ENCODE assay signal across 24 cellular contexts in the genomic region with DNA sequence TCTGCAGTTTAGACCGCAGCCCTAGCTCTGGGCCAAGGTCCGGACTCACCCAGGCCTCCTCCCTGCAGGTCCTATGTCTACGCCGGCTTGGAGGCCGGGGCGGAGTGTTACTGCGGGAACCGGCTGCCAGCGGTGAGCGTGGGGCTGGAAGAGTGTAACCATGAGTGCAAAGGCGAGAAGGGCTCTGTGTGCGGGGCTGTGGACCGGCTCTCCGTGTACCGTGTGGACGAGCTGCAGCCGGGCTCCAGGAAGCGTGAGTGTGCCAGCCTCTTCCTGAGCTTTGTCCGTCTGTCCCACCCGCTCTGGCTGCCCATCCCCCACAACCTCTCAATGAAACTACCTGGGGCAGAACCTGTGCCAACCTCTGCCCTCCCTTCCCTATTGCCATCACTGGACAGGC. TPM values are rescaled to one million over a fixed set of nuclear protein-coding genes. Genes with fewer than 3 reads are reported as not detected.
"Had no signal": no experiment of that assay in that cellular context is flagged by ENCODE, and none has a peak within 500 bp of the region (broad histone marks: within the 10 kb centered on the region; RNA-seq: fewer than 3 reads in every experiment).

No MANE protein-coding gene starts in this region.

- H3K4me3 Mint-ChIP-seq: activated T-cell treated with anti-CD3 and anti-CD28 coated beads, Interleukin-2, amount 50 U/mL, for 24 hours; activated T-helper 17 cell treated with anti-CD3 and anti-CD28 coated beads, Interleukin-2, amount 50 U/mL, for 72 hours; naive thymus-derived CD4-positive, alpha-beta T cell; neural crest cell; stimulated activated effector memory CD8-positive, alpha-beta T cell treated with anti-CD3 and anti-CD28 coated beads, Interleukin-12 subunit alpha, Interleukin-12 subunit beta, amount 100 ng/mL, for 72 hours; stimulated activated naive CD8-positive, alpha-beta T cell treated with anti-CD3 and anti-CD28 coated beads, Interleukin-15, amount 100 ng/mL, for 72 hours had no signal

- H3K27ac Mint-ChIP-seq: activated naive CD4-positive, alpha-beta T cell treated with anti-CD3 and anti-CD28 coated beads, Interleukin-2, amount 50 U/mL, for 72 hours; activated T-cell treated with anti-CD3 and anti-CD28 coated beads, Interleukin-2, amount 50 U/mL, for 24 hours; activated T-helper 17 cell treated with anti-CD3 and anti-CD28 coated beads, Interleukin-2, amount 50 U/mL, for 72 hours; naive thymus-derived CD4-positive, alpha-beta T cell; stimulated activated effector memory CD8-positive, alpha-beta T cell treated with anti-CD3 and anti-CD28 coated beads, Interleukin-12 subunit alpha, Interleukin-12 subunit beta, amount 100 ng/mL, for 72 hours; stimulated activated naive CD8-positive, alpha-beta T cell treated with anti-CD3 and anti-CD28 coated beads, Interleukin-15, amount 100 ng/mL, for 72 hours had no signal

- H3K27me3 ChIP-seq: ascending aorta, brain microvascular endothelial cell, dorsolateral prefrontal cortex, heart right ventricle, tibial artery, uterus had no signal

- ATAC-seq: activated naive CD4-positive, alpha-beta T cell treated with anti-CD3 and anti-CD28 coated beads, Interleukin-2, amount 50 U/mL, for 72 hours; activated T-helper 17 cell treated with anti-CD3 and anti-CD28 coated beads, Interleukin-2, amount 50 U/mL, for 72 hours; heart right ventricle; lower lobe of right lung; naive thymus-derived CD4-positive, alpha-beta T cell; stimulated activated effector memory CD8-positive, alpha-beta T cell treated with anti-CD3 and anti-CD28 coated beads, Interleukin-12 subunit alpha, Interleukin-12 subunit beta, amount 100 ng/mL, for 72 hours; stimulated activated naive CD8-positive, alpha-beta T cell treated with anti-CD3 and anti-CD28 coated beads, Interleukin-15, amount 100 ng/mL, for 72 hours had no signal

- H3K27ac ChIP-seq: ascending aorta, brain microvascular endothelial cell, epithelial cell of prostate, heart right ventricle, lower lobe of right lung, prostate gland, tibial artery, uterus had no signal

- H3K36me3 ChIP-seq: ascending aorta, brain microvascular endothelial cell, heart right ventricle, lower lobe of right lung, prostate gland, uterus had no signal

- H3K4me3 ChIP-seq: ascending aorta, dorsolateral prefrontal cortex, heart right ventricle, lower lobe of right lung, prostate gland, tibial artery, uterus had no signal

- H3K36me3 Mint-ChIP-seq: activated naive CD4-positive, alpha-beta T cell treated with anti-CD3 and anti-CD28 coated beads, Interleukin-2, amount 50 U/mL, for 72 hours; naive thymus-derived CD4-positive, alpha-beta T cell; stimulated activated effector memory CD8-positive, alpha-beta T cell treated with anti-CD3 and anti-CD28 coated beads, Interleukin-12 subunit alpha, Interleukin-12 subunit beta, amount 100 ng/mL, for 72 hours had no signal

- H3K9me3 Mint-ChIP-seq: activated naive CD4-positive, alpha-beta T cell treated with anti-CD3 and anti-CD28 coated beads, Interleukin-2, amount 50 U/mL, for 72 hours; activated T-cell treated with anti-CD3 and anti-CD28 coated beads, Interleukin-2, amount 50 U/mL, for 24 hours; activated T-helper 17 cell treated with anti-CD3 and anti-CD28 coated beads, Interleukin-2, amount 50 U/mL, for 72 hours; naive thymus-derived CD4-positive, alpha-beta T cell; neural crest cell; stimulated activated effector memory CD8-positive, alpha-beta T cell treated with anti-CD3 and anti-CD28 coated beads, Interleukin-12 subunit alpha, Interleukin-12 subunit beta, amount 100 ng/mL, for 72 hours; stimulated activated naive CD8-positive, alpha-beta T cell treated with anti-CD3 and anti-CD28 coated beads, Interleukin-15, amount 100 ng/mL, for 72 hours had no signal

- H3K4me1 Mint-ChIP-seq: activated T-helper 17 cell treated with anti-CD3 and anti-CD28 coated beads, Interleukin-2, amount 50 U/mL, for 72 hours; naive thymus-derived CD4-positive, alpha-beta T cell; stimulated activated effector memory CD8-positive, alpha-beta T cell treated with anti-CD3 and anti-CD28 coated beads, Interleukin-12 subunit alpha, Interleukin-12 subunit beta, amount 100 ng/mL, for 72 hours; stimulated activated naive CD8-positive, alpha-beta T cell treated with anti-CD3 and anti-CD28 coated beads, Interleukin-15, amount 100 ng/mL, for 72 hours had no signal

- H3K4me1 ChIP-seq: ascending aorta, heart right ventricle, lower lobe of right lung, prostate gland, tibial artery, uterus had no signal

- H3K9me3 ChIP-seq: ascending aorta, heart right ventricle, lower lobe of right lung, prostate gland, tibial artery, uterus had no signal

- DNase-seq: activated CD8-positive, alpha-beta memory T cell treated with anti-CD3 and anti-CD28 coated beads for 24 hours; activated CD8-positive, alpha-beta memory T cell treated with anti-CD3 and anti-CD28 coated beads, Interleukin-2, amount 50 U/mL, for 4 hours; activated T-cell treated with anti-CD3 and anti-CD28 coated beads, Interleukin-2, amount 50 U/mL, for 24 hours; brain microvascular endothelial cell; caudate nucleus; heart right ventricle; islet precursor cell; mesendoderm; naive thymus-derived CD4-positive, alpha-beta T cell; stimulated activated CD4-positive, alpha-beta T cell treated with anti-CD3 and anti-CD28 coated beads, Interleukin-1b, Interleukin-23, amount 100 ng/mL, for 48 hours; stimulated activated naive CD8-positive, alpha-beta T cell treated with anti-CD3 and anti-CD28 coated beads, Interleukin-15, amount 100 ng/mL, for 72 hours; T-helper 1 cell; uterus had no signal

RNA-seq across cellular contexts. Expression of a gene that starts 20.1 kb away (rescaled TPM):
- total RNA-seq: activated T-helper 17 cell treated with anti-CD3 and anti-CD28 coated beads, Interleukin-2, amount 50 U/mL, for 72 hours; osteoblast had no signal
- polyA plus RNA-seq: naive thymus-derived CD4-positive, alpha-beta T cell had no signal
